In the genomic region with DNA sequence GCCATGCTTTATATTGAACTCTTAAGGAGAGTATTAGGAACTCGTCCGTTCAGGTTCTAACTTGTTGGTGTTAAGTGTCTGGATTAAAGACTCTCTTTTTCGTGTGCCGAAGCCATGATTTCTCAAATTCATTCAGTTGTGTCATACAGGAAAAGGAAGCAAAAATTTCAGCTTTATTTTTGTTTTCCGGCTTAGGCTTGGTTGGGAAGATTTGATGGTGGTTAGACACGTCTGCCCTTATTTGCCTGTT, we compare ENCODE assay signal across 8 cellular contexts. TPM values are rescaled to one million over a fixed set of nuclear protein-coding genes. Genes with fewer than 3 reads are reported as not detected.
DNase-seq lines count a peak whose midpoint lies in the region; ATAC-seq and TF ChIP-seq lines count a peak whose summit lies in the region.

No MANE protein-coding gene starts in this region.

- H3K27me3 Mint-ChIP-seq in activated CD4-positive, alpha-beta memory T cell treated with anti-CD3 and anti-CD28 coated beads, Interleukin-2, amount 10 ng/mL, durations not matched to agents 7 days and 5 days, result no peaks in the 10 kb centered on the region

- H3K4me3 ChIP-seq in heart left ventricle (peak overlapping the region; percentile 30 to 80 (median 68)), iPS-15b (ENCODE audit: low read depth, low read length) (peak overlapping the region; percentile 30)

- H3K27me3 ChIP-seq in heart left ventricle, result no peaks in the 10 kb centered on the region
- no peaks in the 10 kb centered on the region for H3K27me3 ChIP-seq in iPS-15b (ENCODE audit: control insufficient read depth, insufficient read depth, low read length)

- H3K9me3 Mint-ChIP-seq in activated CD4-positive, alpha-beta memory T cell treated with anti-CD3 and anti-CD28 coated beads, Interleukin-2, amount 10 ng/mL, durations not matched to agents 7 days and 5 days, result no peaks in the 10 kb centered on the region
- H3K9me3 Mint-ChIP-seq in stimulated activated effector memory CD8-positive, alpha-beta T cell treated with anti-CD3 and anti-CD28 coated beads, Interleukin-12 subunit alpha, Interleukin-12 subunit beta, amount 100 ng/mL, for 72 hours, result no peaks in the 10 kb centered on the region

- intact Hi-C loops in heart left ventricle (cut with DNase I) (loop anchor here in 4 of 10 donors (1.0 to 10.0 kb wide), 4 partner anchors 31 to 169 kb away; partner anchors contain the start of genes TPD52L2 (in 2 of the 4) and TCEA2 (in 1 of the 4)), Right ventricle myocardium superior (cut with DNase I) (no loop called here)

- H3K27ac Mint-ChIP-seq in activated CD4-positive, alpha-beta memory T cell treated with anti-CD3 and anti-CD28 coated beads, Interleukin-2, amount 10 ng/mL, durations not matched to agents 7 days and 5 days, result peak overlapping the region; percentile 99
- peak overlapping the region; percentile 90 for H3K27ac Mint-ChIP-seq in stimulated activated effector memory CD8-positive, alpha-beta T cell treated with anti-CD3 and anti-CD28 coated beads, Interleukin-12 subunit alpha, Interleukin-12 subunit beta, amount 100 ng/mL, for 72 hours

- no peak for ATAC-seq in heart left ventricle
- ATAC-seq in Right ventricle myocardium superior (ENCODE audit: poor library complexity), result no peak
- no peak for ATAC-seq in stimulated activated effector memory CD8-positive, alpha-beta T cell treated with anti-CD3 and anti-CD28 coated beads, Interleukin-12 subunit alpha, Interleukin-12 subunit beta, amount 100 ng/mL, for 72 hours
- ATAC-seq in GM19328 (IDR thresholded peaks at IDR 0.05; ENCODE audit: unreplicated experiment), result no peak

- H3K27ac ChIP-seq in heart left ventricle, result peak overlapping the region; percentile 42 to 96 (median 80)

- TF ChIP-seq CTCF in heart left ventricle (IDR thresholded peaks at IDR 0.05), result no peak
- TF ChIP-seq CTCF in GM13977 (IDR thresholded peaks at IDR 0.05; ENCODE audit: extremely low read depth, insufficient read depth, missing control alignments), result no peak

- H3K9ac ChIP-seq in iPS-15b (ENCODE audit: low read depth, low read length), result no peak overlapping the region

- H3K4me1 ChIP-seq in heart left ventricle (peaks cover 9 to 57% (median 43%) of the 10 kb centered on the region in 12 donors), iPS-15b (ENCODE audit: control insufficient read depth, insufficient read depth, low read length) (peaks cover 3% of the 10 kb centered on the region)

- DNase-seq in heart left ventricle (no peak), Right ventricle myocardium superior (no peak), GM13977 (ENCODE audit: low spot score) (no peak), NCI-H1694 (lab: John Stamatoyannopoulos, UW) (no peak)
- no peak for DNase-seq in activated CD4-positive, alpha-beta memory T cell treated with anti-CD3 and anti-CD28 coated beads, Interleukin-2, amount 10 ng/mL, durations not matched to agents 7 days and 5 days
- DNase-seq in stimulated activated effector memory CD8-positive, alpha-beta T cell treated with anti-CD3 and anti-CD28 coated beads, Interleukin-12 subunit alpha, Interleukin-12 subunit beta, amount 100 ng/mL, for 72 hours (ENCODE audit: low spot score in 2 of 2), result no peak

- H3K36me3 ChIP-seq in heart left ventricle (peaks cover 0 to 25% (median 5%) of the 10 kb centered on the region in 9 donors), iPS-15b (ENCODE audit: control insufficient read depth, insufficient read depth, low read length) (peaks cover 10% of the 10 kb centered on the region)

- CTCF ChIA-PET in activated CD4-positive, alpha-beta memory T cell treated with anti-CD3 and anti-CD28 coated beads, Interleukin-2, amount 10 ng/mL, durations not matched to agents 7 days and 5 days (lab: Charles Lee), result interaction anchor here (1.2 to 2.2 kb wide), 5 partner anchors 31 to 188 kb away, joined by 4 to 11 read pairs (median 4); partner anchors contain the start of genes ARFRP1, PRPF6, SAMD10 and TPD52L2

- 1 to 2% (median 2%) methylated on average over 6 of the region's 6 CpGs for WGBS in heart left ventricle, 4 donors

- POLR2A ChIA-PET in activated CD4-positive, alpha-beta memory T cell treated with anti-CD3 and anti-CD28 coated beads, Interleukin-2, amount 10 ng/mL, durations not matched to agents 7 days and 5 days (lab: Charles Lee), result interaction anchor here (0.6 to 4.5 kb wide), 20 partner anchors 9 to 374 kb away, joined by 3 to 29 read pairs (median 4); partner anchors contain the start of genes ABHD16B, PPDPF, PRPF6 and PTK6

- H3K9me3 ChIP-seq in heart left ventricle (no peaks in the 10 kb centered on the region), iPS-15b (ENCODE audit: control insufficient read depth, insufficient read depth, low read length) (no peaks in the 10 kb centered on the region)

- in situ Hi-C loops in GM13977 (cut with MboI; ENCODE audit: low pct_unique_long_range_greater_than_20kb, low sequenced_read_pairs, unreplicated experiment), result no loop called here

- peaks cover 45% of the 10 kb centered on the region for H3K4me1 Mint-ChIP-seq in activated CD4-positive, alpha-beta memory T cell treated with anti-CD3 and anti-CD28 coated beads, Interleukin-2, amount 10 ng/mL, durations not matched to agents 7 days and 5 days
- peaks cover 33% of the 10 kb centered on the region for H3K4me1 Mint-ChIP-seq in stimulated activated effector memory CD8-positive, alpha-beta T cell treated with anti-CD3 and anti-CD28 coated beads, Interleukin-12 subunit alpha, Interleukin-12 subunit beta, amount 100 ng/mL, for 72 hours

- H3K4me3 Mint-ChIP-seq in activated CD4-positive, alpha-beta memory T cell treated with anti-CD3 and anti-CD28 coated beads, Interleukin-2, amount 10 ng/mL, durations not matched to agents 7 days and 5 days, result peak overlapping the region; percentile 95
- H3K4me3 Mint-ChIP-seq in stimulated activated effector memory CD8-positive, alpha-beta T cell treated with anti-CD3 and anti-CD28 coated beads, Interleukin-12 subunit alpha, Interleukin-12 subunit beta, amount 100 ng/mL, for 72 hours, result peak overlapping the region; percentile 75

- peaks cover 31% of the 10 kb centered on the region for H3K36me3 Mint-ChIP-seq in activated CD4-positive, alpha-beta memory T cell treated with anti-CD3 and anti-CD28 coated beads, Interleukin-2, amount 10 ng/mL, durations not matched to agents 7 days and 5 days (ENCODE audit: low read depth)
- peaks cover 60% of the 10 kb centered on the region for H3K36me3 Mint-ChIP-seq in stimulated activated effector memory CD8-positive, alpha-beta T cell treated with anti-CD3 and anti-CD28 coated beads, Interleukin-12 subunit alpha, Interleukin-12 subunit beta, amount 100 ng/mL, for 72 hours

- no peak for TF ChIP-seq POLR2A in heart left ventricle (IDR thresholded peaks at IDR 0.05)

RNA-seq across cellular contexts. Expression of gene DNAJC5, which starts 0.9 kb away (rescaled TPM):
- total RNA-seq in heart left ventricle (10 to 100 TPM; 34.8 to 57.1 (median 46.1) TPM), Right ventricle myocardium superior (42.3 TPM)
- polyA plus RNA-seq in heart left ventricle, result 10 to 100 TPM; 21.1 to 46.3 TPM
- total RNA-seq in activated CD4-positive, alpha-beta memory T cell treated with anti-CD3 and anti-CD28 coated beads, Interleukin-2, amount 10 ng/mL, durations not matched to agents 7 days and 5 days, result 10 to 100 TPM; 58.6 to 59.7 TPM

RNA-seq across cellular contexts. Expression of gene TPD52L2, which starts 30.7 kb away (rescaled TPM):
- total RNA-seq in heart left ventricle (100 to 1,000 TPM in 1 of 9 donors, 10 to 100 TPM in 8; 65.0 to 122 (median 72.2) TPM), Right ventricle myocardium superior (69.0 TPM)
- 100 to 1,000 TPM in 1 of 2 donors, 10 to 100 TPM in 1; 44.4 to 179 TPM for polyA plus RNA-seq in heart left ventricle
- 10 to 100 TPM; 48.2 to 48.7 TPM for total RNA-seq in activated CD4-positive, alpha-beta memory T cell treated with anti-CD3 and anti-CD28 coated beads, Interleukin-2, amount 10 ng/mL, durations not matched to agents 7 days and 5 days

RNA-seq across cellular contexts. Expression of gene ABHD16B, which starts 34.5 kb away (rescaled TPM):
- total RNA-seq in heart left ventricle (not detected), Right ventricle myocardium superior (not detected)
- under 1 TPM; 0.12 to 0.72 TPM for polyA plus RNA-seq in heart left ventricle
- total RNA-seq in activated CD4-positive, alpha-beta memory T cell treated with anti-CD3 and anti-CD28 coated beads, Interleukin-2, amount 10 ng/mL, durations not matched to agents 7 days and 5 days, result not detected
